2 cellular contexts compared by ENCODE assay signal in the genomic region with DNA sequence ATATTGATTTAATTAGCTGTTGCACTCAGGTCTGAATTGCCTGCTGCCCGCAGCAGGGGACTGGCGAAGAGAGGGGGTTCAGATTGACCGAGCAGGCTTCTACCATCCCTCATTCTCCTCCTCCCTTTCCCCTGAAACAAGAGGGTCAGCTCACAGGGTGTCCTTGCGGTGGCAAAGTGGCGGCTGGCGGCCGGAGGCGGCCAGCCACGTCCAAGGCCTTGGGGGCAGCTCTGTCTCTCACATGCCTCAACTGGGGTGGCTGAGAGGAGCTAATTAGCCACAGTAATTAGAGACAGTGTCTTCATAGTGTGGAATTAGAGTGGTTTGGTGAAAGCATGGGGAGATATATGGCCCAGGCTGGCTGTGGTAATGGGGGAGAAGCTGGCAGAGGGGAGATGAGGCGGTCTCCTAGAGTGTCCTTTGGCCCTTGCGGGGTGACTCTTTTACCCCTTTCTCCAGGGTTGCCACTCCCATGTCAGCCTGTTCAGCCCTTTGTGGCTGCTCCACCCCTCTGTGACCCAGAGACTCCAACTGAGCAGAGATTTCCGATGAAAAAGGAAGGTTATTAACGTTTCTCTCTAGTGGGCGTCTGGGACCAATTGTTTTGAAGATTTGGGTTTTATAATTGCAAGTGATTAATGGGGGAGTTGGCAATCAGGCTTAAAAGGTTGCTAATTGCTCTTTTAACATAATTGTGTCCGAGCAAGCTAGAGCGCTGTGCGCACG.
TF ChIP-seq lines count a peak whose summit lies in the region.

No MANE protein-coding gene starts in this region.

TF ChIP-seq in GM23338, 12 proteins besides CTCF, POLR2A, EP300 and RAD21 (continued from another document):
- no peak for TF ChIP-seq ETS1 (IDR thresholded peaks at IDR 0.05)
- TF ChIP-seq EZH2phosphoT487 (IDR thresholded peaks at IDR 0.05; ENCODE audit: unreplicated experiment): no peak

TF ChIP-seq in neural cell, 6 proteins besides CTCF, POLR2A, EP300 and RAD21:
- TF ChIP-seq, protein P1, sequence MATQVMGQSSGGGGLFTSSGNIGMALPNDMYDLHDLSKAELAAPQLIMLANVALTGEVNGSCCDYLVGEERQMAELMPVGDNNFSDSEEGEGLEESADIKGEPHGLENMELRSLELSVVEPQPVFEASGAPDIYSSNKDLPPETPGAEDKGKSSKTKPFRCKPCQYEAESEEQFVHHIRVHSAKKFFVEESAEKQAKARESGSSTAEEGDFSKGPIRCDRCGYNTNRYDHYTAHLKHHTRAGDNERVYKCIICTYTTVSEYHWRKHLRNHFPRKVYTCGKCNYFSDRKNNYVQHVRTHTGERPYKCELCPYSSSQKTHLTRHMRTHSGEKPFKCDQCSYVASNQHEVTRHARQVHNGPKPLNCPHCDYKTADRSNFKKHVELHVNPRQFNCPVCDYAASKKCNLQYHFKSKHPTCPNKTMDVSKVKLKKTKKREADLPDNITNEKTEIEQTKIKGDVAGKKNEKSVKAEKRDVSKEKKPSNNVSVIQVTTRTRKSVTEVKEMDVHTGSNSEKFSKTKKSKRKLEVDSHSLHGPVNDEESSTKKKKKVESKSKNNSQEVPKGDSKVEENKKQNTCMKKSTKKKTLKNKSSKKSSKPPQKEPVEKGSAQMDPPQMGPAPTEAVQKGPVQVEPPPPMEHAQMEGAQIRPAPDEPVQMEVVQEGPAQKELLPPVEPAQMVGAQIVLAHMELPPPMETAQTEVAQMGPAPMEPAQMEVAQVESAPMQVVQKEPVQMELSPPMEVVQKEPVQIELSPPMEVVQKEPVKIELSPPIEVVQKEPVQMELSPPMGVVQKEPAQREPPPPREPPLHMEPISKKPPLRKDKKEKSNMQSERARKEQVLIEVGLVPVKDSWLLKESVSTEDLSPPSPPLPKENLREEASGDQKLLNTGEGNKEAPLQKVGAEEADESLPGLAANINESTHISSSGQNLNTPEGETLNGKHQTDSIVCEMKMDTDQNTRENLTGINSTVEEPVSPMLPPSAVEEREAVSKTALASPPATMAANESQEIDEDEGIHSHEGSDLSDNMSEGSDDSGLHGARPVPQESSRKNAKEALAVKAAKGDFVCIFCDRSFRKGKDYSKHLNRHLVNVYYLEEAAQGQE (IDR thresholded peaks at IDR 0.05; ENCODE audit: borderline replicate concordance): no peak
